In genomic region chr2:53768233-53768542, GRCh38 we compare ENCODE assay signal across 8 cellular contexts.
A peak's percentile ranks its signal among the peaks of the same experiment; 100 is the strongest.
DNase-seq lines count a peak whose midpoint lies in the region; ATAC-seq, FAIRE-seq and TF ChIP-seq lines count a peak whose summit lies in the region.

No MANE protein-coding gene starts in this region.

- H3K4me1 ChIP-seq in RWPE2 (ENCODE audit: insufficient read depth, poor library complexity, severe bottlenecking) (peaks cover 14% of the 10 kb centered on the region), muscle layer of duodenum (ENCODE audit: control insufficient read depth in 1 of 2, insufficient read depth in 2 of 2, low read length in 2 of 2) (peaks cover 6 to 11% of the 10 kb centered on the region in 2 donors)
- H3K4me1 ChIP-seq in effector memory CD4-positive, alpha-beta T cell (ENCODE audit: control insufficient read depth, insufficient read depth, low read length, poor library complexity, severe bottlenecking): peaks cover 4% of the 10 kb centered on the region

- H3K27ac ChIP-seq in RWPE2 (ENCODE audit: poor library complexity, severe bottlenecking) (peak overlapping the region; percentile 59), muscle layer of duodenum (ENCODE audit: low read length) (peak overlapping the region; percentile 85)
- H3K27ac ChIP-seq in effector memory CD4-positive, alpha-beta T cell (ENCODE audit: insufficient read depth, low read length, poor library complexity, severe bottlenecking): peak overlapping the region; percentile 87

- FAIRE-seq in GM19239 (lab: Jason Lieb, UNC): peak; percentile 91

- no peaks in the 10 kb centered on the region for H3K9me3 ChIP-seq in RWPE2 (ENCODE audit: severe bottlenecking)
- H3K9me3 ChIP-seq in effector memory CD4-positive, alpha-beta T cell (ENCODE audit: control insufficient read depth, low read length): no peaks in the 10 kb centered on the region
- H3K9me3 ChIP-seq in muscle layer of duodenum (ENCODE audit: control insufficient read depth in 1 of 2, low read length in 2 of 2): no peaks in the 10 kb centered on the region

- H3K27me3 ChIP-seq in RWPE2 (ENCODE audit: insufficient read depth, poor library complexity, severe bottlenecking) (no peaks in the 10 kb centered on the region), muscle layer of duodenum (ENCODE audit: low read depth, low read length) (no peaks in the 10 kb centered on the region)
- no peaks in the 10 kb centered on the region for H3K27me3 ChIP-seq in effector memory CD4-positive, alpha-beta T cell (replicated peaks; ENCODE audit: control insufficient read depth, insufficient read depth, low read length, poor library complexity, severe bottlenecking)

- peaks cover 25% of the 10 kb centered on the region for H3K36me3 ChIP-seq in RWPE2 (ENCODE audit: low read depth)
- H3K36me3 ChIP-seq in effector memory CD4-positive, alpha-beta T cell (ENCODE audit: control insufficient read depth, insufficient read depth, low read length): no peaks in the 10 kb centered on the region
- peaks cover 0 to 2% of the 10 kb centered on the region in 2 donors for H3K36me3 ChIP-seq in muscle layer of duodenum (ENCODE audit: control insufficient read depth in 1 of 2, insufficient read depth in 2 of 2, low read length in 2 of 2)

- ATAC-seq in HG03196 (IDR thresholded peaks at IDR 0.05; ENCODE audit: unreplicated experiment): peak; percentile 36
- peak; percentile 83; the same call in 2 of the 3 replicates for ATAC-seq in RWPE2 (ENCODE audit: low read depth)

- DNase-seq in D341Med (ENCODE audit: low spot score) (peak; percentile 81), GM19239 (ENCODE audit: insufficient read length, low spot score) (no peak), RWPE2 (ENCODE audit: low spot score) (no peak), UCSD-AML1 (lab: John Stamatoyannopoulos, UW; ENCODE audit: unreplicated experiment) (no peak), HuH-7 (ENCODE audit: low spot score) (no peak)
- DNase-seq in effector memory CD4-positive, alpha-beta T cell: no peak

- H3K4me3 ChIP-seq in RWPE2 (ENCODE audit: severe bottlenecking) (peak overlapping the region; percentile 83), muscle layer of duodenum (ENCODE audit: low read depth in 1 of 2, low read length in 2 of 2) (peak overlapping the region; percentile 92 to 98)
- peak overlapping the region; percentile 90 for H3K4me3 ChIP-seq in effector memory CD4-positive, alpha-beta T cell (ENCODE audit: insufficient read depth, low read depth, low read length, poor library complexity, severe bottlenecking)

- no peak for TF ChIP-seq CTCF in RWPE2 (IDR thresholded peaks at IDR 0.05; ENCODE audit: poor library complexity, severe bottlenecking)
